In the genomic region with DNA sequence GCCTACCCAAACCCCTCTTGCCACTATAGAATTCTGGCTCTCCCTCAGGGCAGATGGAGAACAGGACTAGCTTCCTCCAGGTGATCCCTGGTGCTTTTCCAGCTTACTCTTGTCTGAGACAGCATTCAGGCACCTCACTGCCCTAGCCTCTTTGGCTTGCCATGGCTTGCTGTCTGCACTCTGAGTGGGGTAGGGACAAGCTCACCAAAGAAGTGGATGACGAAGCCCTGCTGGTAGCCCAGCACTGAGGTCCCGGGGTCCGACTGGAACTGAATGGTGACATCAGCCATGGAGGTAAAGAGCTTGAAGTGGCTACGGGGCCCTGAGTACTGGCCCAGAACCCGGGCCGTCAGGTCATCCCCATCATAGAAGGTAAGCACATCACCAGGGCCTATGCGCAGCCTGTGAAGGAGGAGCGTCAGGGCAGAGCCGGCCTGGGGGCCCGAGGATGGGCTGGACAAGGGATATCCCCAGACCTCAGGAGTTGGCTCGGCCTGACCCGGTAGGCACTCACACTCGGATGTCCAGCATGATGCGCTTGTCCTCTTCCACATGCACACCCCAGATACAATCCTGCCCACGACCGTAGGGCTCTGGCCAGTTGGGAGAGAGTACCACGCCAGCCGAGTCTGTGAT, we compare ENCODE assay signal across 25 cellular contexts. TPM values are rescaled to one million over a fixed set of nuclear protein-coding genes. Genes with fewer than 3 reads are reported as not detected.
A peak's percentile ranks its signal among the peaks of the same experiment; 100 is the strongest.
DNase-seq lines count a peak whose midpoint lies in the region; ATAC-seq, FAIRE-seq and TF ChIP-seq lines count a peak whose summit lies in the region.
"Had no signal": no experiment of that assay in that cellular context is flagged by ENCODE, and none has a peak within 500 bp of the region (broad histone marks: within the 10 kb centered on the region; RNA-seq: fewer than 3 reads in every experiment).

No MANE protein-coding gene starts in this region.

- H3K79me1 ChIP-seq in IMR-90 (ENCODE audit: low read depth in 1 of 2, low read length in 2 of 2), result no peaks in the 10 kb centered on the region
- H3K79me1 ChIP-seq in H1 (ENCODE audit: low read depth, low read length), result no peaks in the 10 kb centered on the region; the same call in 1 of the 2 replicates

- H3K36me3 Mint-ChIP-seq in activated CD4-positive, alpha-beta memory T cell treated with anti-CD3 and anti-CD28 coated beads, Interleukin-2, amount 10 ng/mL, durations not matched to agents 7 days and 5 days (ENCODE audit: low read depth), result no peaks in the 10 kb centered on the region
- H3K36me3 Mint-ChIP-seq in activated CD4-positive, alpha-beta T cell treated with anti-CD3 and anti-CD28 coated beads, Interleukin-2, amount 10 ng/mL, durations not matched to agents 7 days and 5 days (ENCODE audit: low read depth), result no peaks in the 10 kb centered on the region
- H3K36me3 Mint-ChIP-seq: CD4-positive, CD25-positive, alpha-beta regulatory T cell had no signal

- H3K9me3 Mint-ChIP-seq in activated CD4-positive, alpha-beta memory T cell treated with anti-CD3 and anti-CD28 coated beads, Interleukin-2, amount 10 ng/mL, durations not matched to agents 7 days and 5 days, result no peaks in the 10 kb centered on the region
- no peaks in the 10 kb centered on the region for H3K9me3 Mint-ChIP-seq in activated CD4-positive, alpha-beta T cell treated with anti-CD3 and anti-CD28 coated beads, Interleukin-2, amount 10 ng/mL, durations not matched to agents 7 days and 5 days
- H3K9me3 Mint-ChIP-seq: CD4-positive, CD25-positive, alpha-beta regulatory T cell had no signal

- H3K14ac ChIP-seq in IMR-90 (replicated peaks; ENCODE audit: low read depth, low read length), result no peak overlapping the region
- H3K14ac ChIP-seq in H1 (ENCODE audit: insufficient read length), result no peak overlapping the region

- dilution Hi-C loops in IMR-90 (cut with HindIII; ENCODE audit: low sequenced_read_pairs, unreplicated experiment), result no loop called here

- H3K4ac ChIP-seq in IMR-90 (ENCODE audit: low read depth, low read length) (no peak overlapping the region), H1 (replicated peaks; ENCODE audit: insufficient read length, low read depth, low read length) (no peak overlapping the region)

- no peak overlapping the region for H3K27ac ChIP-seq in IMR-90 (ENCODE audit: insufficient read depth, low read length)
- no peak overlapping the region for H3K27ac ChIP-seq in H1 (ENCODE audit: low read depth, low read length)
- H3K27ac ChIP-seq in osteoblast (ENCODE audit: low read depth, low read length), result no peak overlapping the region
- H3K27ac ChIP-seq: BLaER1 had no signal

- no peaks in the 10 kb centered on the region for H3K9me1 ChIP-seq in IMR-90 (ENCODE audit: insufficient read depth, low read length)

- H3K36me3 ChIP-seq in IMR-90 (ENCODE audit: control insufficient read depth, insufficient read depth, low read length) (no peaks in the 10 kb centered on the region), H1 (ENCODE audit: control insufficient read depth in 2 of 4, insufficient read depth in 4 of 4, low read length in 3 of 4) (no peaks in the 10 kb centered on the region), osteoblast (ENCODE audit: insufficient read depth, low read length) (no peaks in the 10 kb centered on the region)
- H3K36me3 ChIP-seq: BLaER1 had no signal

- H2BK120ac ChIP-seq in IMR-90 (ENCODE audit: low read depth, low read length) (no peak overlapping the region), H1 (replicated peaks; ENCODE audit: low read depth, low read length) (no peak overlapping the region)

- H3K4me1 Mint-ChIP-seq in activated CD4-positive, alpha-beta memory T cell treated with anti-CD3 and anti-CD28 coated beads, Interleukin-2, amount 10 ng/mL, durations not matched to agents 7 days and 5 days, result no peaks in the 10 kb centered on the region
- no peaks in the 10 kb centered on the region for H3K4me1 Mint-ChIP-seq in activated CD4-positive, alpha-beta T cell treated with anti-CD3 and anti-CD28 coated beads, Interleukin-2, amount 10 ng/mL, durations not matched to agents 7 days and 5 days
- H3K4me1 Mint-ChIP-seq: CD4-positive, CD25-positive, alpha-beta regulatory T cell had no signal

- H2BK12ac ChIP-seq in H1 (ENCODE audit: low read depth, low read length), result no peak overlapping the region

- H4K20me1 ChIP-seq in IMR-90 (ENCODE audit: insufficient read depth, low read length), result no peaks in the 10 kb centered on the region
- no peaks in the 10 kb centered on the region for H4K20me1 ChIP-seq in H1 (replicated peaks in 1 of 2; ENCODE audit: control insufficient read depth in 1 of 2, insufficient read depth in 2 of 2, low read length in 2 of 2)
- no peaks in the 10 kb centered on the region for H4K20me1 ChIP-seq in osteoblast (ENCODE audit: insufficient read depth, low read length)
- H4K20me1 ChIP-seq: BLaER1 had no signal

- intact Hi-C loops in IMR-90 (cut with micrococcal nuclease), result no loop called here

- TF ChIP-seq CTCF in IMR-90 (conservative IDR thresholded peaks at IDR 0.05; ENCODE audit: low read depth, low read length) (no peak), H1 (IDR thresholded peaks at IDR 0.05; ENCODE audit: control extremely low read depth in 1 of 3, insufficient read depth in 1 of 3, low read depth in 1 of 3, low read length in 3 of 3) (no peak), osteoblast (IDR thresholded peaks at IDR 0.05; ENCODE audit: extremely low read depth, low read depth, low read length) (no peak)

- H3K23me2 ChIP-seq in H1 (ENCODE audit: low read depth, low read length), result no peaks in the 10 kb centered on the region

- no peak overlapping the region for H2AK5ac ChIP-seq in IMR-90 (ENCODE audit: low read depth, low read length)
- no peak overlapping the region for H2AK5ac ChIP-seq in H1 (ENCODE audit: low read depth, low read length)

- no peak for TF ChIP-seq EP300 in H1 (IDR thresholded peaks at IDR 0.05; ENCODE audit: borderline replicate concordance in 1 of 2, low read depth in 2 of 2, low read length in 2 of 2)

- no peak overlapping the region for H3K4me3 Mint-ChIP-seq in activated CD4-positive, alpha-beta memory T cell treated with anti-CD3 and anti-CD28 coated beads, Interleukin-2, amount 10 ng/mL, durations not matched to agents 7 days and 5 days
- no peak overlapping the region for H3K4me3 Mint-ChIP-seq in activated CD4-positive, alpha-beta T cell treated with anti-CD3 and anti-CD28 coated beads, Interleukin-2, amount 10 ng/mL, durations not matched to agents 7 days and 5 days
- H3K4me3 Mint-ChIP-seq: CD4-positive, CD25-positive, alpha-beta regulatory T cell had no signal

- FAIRE-seq in H1 (lab: Jason Lieb, UNC), result no peak
- FAIRE-seq: HepG2 had no signal

- no peak overlapping the region for H3K18ac ChIP-seq in IMR-90 (ENCODE audit: low read depth, low read length)
- H3K18ac ChIP-seq in H1 (ENCODE audit: extremely low read depth, low read length), result no peak overlapping the region

- no peak for ATAC-seq in IMR-90 (ENCODE audit: low read depth)
- ATAC-seq: HepG2, PC-3, SK-N-SH treated with all-trans-retinoic acid at 6 μM for 48 hours had no signal

- H3K4me3 ChIP-seq in IMR-90 (ENCODE audit: insufficient read depth, low read depth, low read length), result no peak overlapping the region
- H3K4me3 ChIP-seq in H1 (ENCODE audit: extremely low read depth in 1 of 4, insufficient read depth in 2 of 4, low read depth in 3 of 4, low read length in 4 of 4), result no peak overlapping the region
- H3K4me3 ChIP-seq in osteoblast (ENCODE audit: insufficient read depth, low read length), result no peak overlapping the region
- H3K4me3 ChIP-seq: BLaER1 had no signal

- H3K9ac ChIP-seq in IMR-90 (ENCODE audit: low read depth, low read length), result no peak overlapping the region
- H3K9ac ChIP-seq in H1 (replicated peaks in 1 of 4; ENCODE audit: extremely low read depth in 1 of 4, low read depth in 3 of 4, low read length in 3 of 4), result no peak overlapping the region
- H3K9ac ChIP-seq: BLaER1 had no signal

- no peak overlapping the region for H2AFZ ChIP-seq in IMR-90 (replicated peaks; ENCODE audit: low read length, poor library complexity)
- H2AFZ ChIP-seq in H1 (ENCODE audit: low read length), result no peak overlapping the region
- no peak overlapping the region for H2AFZ ChIP-seq in osteoblast (ENCODE audit: low read length)

- H2AK9ac ChIP-seq in IMR-90 (replicated peaks; ENCODE audit: low read depth, low read length, poor library complexity), result peak overlapping the region; percentile 42

- H3K27ac Mint-ChIP-seq in activated CD4-positive, alpha-beta memory T cell treated with anti-CD3 and anti-CD28 coated beads, Interleukin-2, amount 10 ng/mL, durations not matched to agents 7 days and 5 days, result no peak overlapping the region
- H3K27ac Mint-ChIP-seq in activated CD4-positive, alpha-beta T cell treated with anti-CD3 and anti-CD28 coated beads, Interleukin-2, amount 10 ng/mL, durations not matched to agents 7 days and 5 days, result no peak overlapping the region
- H3K27ac Mint-ChIP-seq: CD4-positive, CD25-positive, alpha-beta regulatory T cell had no signal

- H3K79me2 ChIP-seq in H1 (ENCODE audit: control insufficient read depth in 1 of 2, insufficient read depth in 2 of 2, low read length in 2 of 2) (no peaks in the 10 kb centered on the region), osteoblast (ENCODE audit: insufficient read depth, low read length) (no peaks in the 10 kb centered on the region)

- BruUV-seq in IMR-90 (replicated peaks; lab: Mats Ljungman, UMichigan), result no TSS peak

- H3K27me3 ChIP-seq in IMR-90 (ENCODE audit: control insufficient read depth, insufficient read depth, low read length), result no peaks in the 10 kb centered on the region; the same call in 1 of the 2 replicates
- H3K27me3 ChIP-seq in H1 (replicated peaks in 1 of 4; ENCODE audit: control insufficient read depth in 3 of 4, extremely low read depth in 1 of 4, insufficient read depth in 3 of 4, low read length in 3 of 4), result no peaks in the 10 kb centered on the region; a peak in 1 of 7 replicates
- H3K27me3 ChIP-seq in osteoblast (ENCODE audit: insufficient read depth, low read length), result peaks cover 23% of the 10 kb centered on the region
- H3K27me3 ChIP-seq: BLaER1 had no signal

- H3K56ac ChIP-seq in IMR-90 (ENCODE audit: extremely low read depth, insufficient read depth, low read length), result no peak overlapping the region
- no peak overlapping the region for H3K56ac ChIP-seq in H1 (replicated peaks; ENCODE audit: insufficient read length, low read depth, low read length)

- in situ Hi-C loops in IMR-90 (cut with MboI; ENCODE audit: low sequenced_read_pairs), result no loop called here

- no peak overlapping the region for H4K8ac ChIP-seq in IMR-90 (ENCODE audit: low read depth in 2 of 2, low read length in 2 of 2)
- peak overlapping the region; percentile 29; the same call in 1 of the 2 replicates for H4K8ac ChIP-seq in H1 (ENCODE audit: extremely low read depth, insufficient read depth, low read length)

- peaks cover 13% of the 10 kb centered on the region for H3K27me3 Mint-ChIP-seq in activated CD4-positive, alpha-beta memory T cell treated with anti-CD3 and anti-CD28 coated beads, Interleukin-2, amount 10 ng/mL, durations not matched to agents 7 days and 5 days
- H3K27me3 Mint-ChIP-seq in activated CD4-positive, alpha-beta T cell treated with anti-CD3 and anti-CD28 coated beads, Interleukin-2, amount 10 ng/mL, durations not matched to agents 7 days and 5 days, result peaks cover 10% of the 10 kb centered on the region

- no peak for TF ChIP-seq RAD21 in IMR-90 (IDR thresholded peaks at IDR 0.05; ENCODE audit: low read length)
- no peak for TF ChIP-seq RAD21 in H1 (IDR thresholded peaks at IDR 0.05 in 1 of 2, conservative IDR thresholded peaks at IDR 0.05 in 1 of 2; ENCODE audit: low read depth in 2 of 2, low read length in 2 of 2)

- POLR2A ChIA-PET in IMR-90 (lab: Charles Lee; ENCODE audit: unreplicated experiment) (interaction anchor here (0.7 kb wide), 1 partner anchor 42 kb away, joined by 3 read pairs; no protein-coding TSS in a partner anchor), H1 (lab: Charles Lee; ENCODE audit: partially characterized antibody) (interaction anchor here (1.6 to 1.9 kb wide), 2 partner anchors 11 to 158 kb away, joined by 4 to 6 read pairs; no protein-coding TSS in a partner anchor)
- POLR2A ChIA-PET in activated CD4-positive, alpha-beta memory T cell treated with anti-CD3 and anti-CD28 coated beads, Interleukin-2, amount 10 ng/mL, durations not matched to agents 7 days and 5 days (lab: Charles Lee), result no interaction called here
- POLR2A ChIA-PET in activated CD4-positive, alpha-beta T cell treated with anti-CD3 and anti-CD28 coated beads, Interleukin-2, amount 10 ng/mL, durations not matched to agents 7 days and 5 days (lab: Charles Lee), result no interaction called here

- CTCF ChIA-PET in IMR-90 (lab: Yijun Ruan, JAX) (no interaction called here), H1 (lab: Charles Lee; ENCODE audit: partially characterized antibody) (interaction anchor here (0.6 to 15.6 kb wide), 6 partner anchors 9 to 156 kb away, joined by 3 to 548 read pairs (median 4); no protein-coding TSS in a partner anchor)
- CTCF ChIA-PET in activated CD4-positive, alpha-beta memory T cell treated with anti-CD3 and anti-CD28 coated beads, Interleukin-2, amount 10 ng/mL, durations not matched to agents 7 days and 5 days (lab: Charles Lee), result interaction anchor here (1.0 to 1.9 kb wide), 3 partner anchors 158 to 232 kb away, joined by 3 to 7 read pairs (median 3); a partner anchor contains a TSS
- CTCF ChIA-PET in activated CD4-positive, alpha-beta T cell treated with anti-CD3 and anti-CD28 coated beads, Interleukin-2, amount 10 ng/mL, durations not matched to agents 7 days and 5 days (lab: Charles Lee), result interaction anchor here (2.0 kb wide), 1 partner anchor 232 kb away, joined by 8 read pairs; no protein-coding TSS in a partner anchor

- no peak for TF ChIP-seq POLR2A in IMR-90 (IDR thresholded peaks at IDR 0.05; ENCODE audit: low read depth, low read length)
- TF ChIP-seq POLR2A in H1 (IDR thresholded peaks at IDR 0.05; ENCODE audit: control extremely low read depth in 1 of 2, low read depth in 2 of 2, low read length in 2 of 2), result no peak

- H3K4me2 ChIP-seq in IMR-90 (ENCODE audit: low read depth, low read length) (no peak overlapping the region), H1 (ENCODE audit: insufficient read depth in 1 of 2, low read depth in 2 of 2, low read length in 2 of 2) (no peak overlapping the region), osteoblast (ENCODE audit: insufficient read depth, low read length) (no peak overlapping the region)
- H3K4me2 ChIP-seq: BLaER1 had no signal

- H2BK15ac ChIP-seq in IMR-90 (ENCODE audit: low read depth, low read length), result no peak overlapping the region
- H2BK15ac ChIP-seq in H1 (ENCODE audit: low read length), result no peak overlapping the region

- H4K5ac ChIP-seq in IMR-90 (ENCODE audit: low read depth, low read length), result no peak overlapping the region
- no peak overlapping the region for H4K5ac ChIP-seq in H1 (ENCODE audit: insufficient read length, low read depth, low read length)

- H3K23ac ChIP-seq in IMR-90 (ENCODE audit: low read depth, low read length) (no peak overlapping the region), H1 (ENCODE audit: insufficient read length) (no peak overlapping the region)

- DNase-seq in 8988T, result peak; percentile 20
- DNase-seq in IMR-90, result no peak
- no peak for DNase-seq in H1 (ENCODE audit: low read depth in 1 of 2, low spot score in 2 of 2)
- DNase-seq in osteoblast (ENCODE audit: insufficient read length, low spot score, missing footprints), result peak; percentile 27
- no peak for DNase-seq in activated CD4-positive, alpha-beta memory T cell treated with anti-CD3 and anti-CD28 coated beads, Interleukin-2, amount 10 ng/mL, durations not matched to agents 7 days and 5 days
- no peak for DNase-seq in NCI-H1105 treated with DMSO at 0.1 percent for 48 hours (lab: John Stamatoyannopoulos, UW)
- DNase-seq in activated CD4-positive, alpha-beta T cell treated with anti-CD3 and anti-CD28 coated beads, Interleukin-2, amount 10 ng/mL, durations not matched to agents 7 days and 5 days, result no peak
- DNase-seq in activated effector memory CD4-positive, alpha-beta T cell treated with Interleukin-2 at 50 U/mL for 16 hours, result no peak
- DNase-seq: CD4-positive, CD25-positive, alpha-beta regulatory T cell; DMS153; DND-41; KBM-7; NCI-H2029; NCI-H446; NCI-H524 treated with DMSO at 0.1 percent for 48 hours; NCI-H82; NK-92 treated with Interleukin-12 subunit alpha and Interleukin-12 subunit beta, amount 100 ng/mL, for 24 hours; PC-3 had no signal

- H3K4me1 ChIP-seq in IMR-90 (ENCODE audit: control insufficient read depth, insufficient read depth, low read length) (no peaks in the 10 kb centered on the region), H1 (replicated peaks in 1 of 4; ENCODE audit: control insufficient read depth in 3 of 4, insufficient read depth in 4 of 4, low read length in 3 of 4) (peaks cover 0 to 9% (median 5%) of the 10 kb centered on the region in 4 experiments; a peak in 3 of 7 replicates), osteoblast (ENCODE audit: insufficient read depth, low read length) (no peaks in the 10 kb centered on the region)
- H3K4me1 ChIP-seq: BLaER1 had no signal

- H2BK20ac ChIP-seq in IMR-90 (ENCODE audit: low read depth, low read length) (no peak overlapping the region), H1 (ENCODE audit: low read length) (no peak overlapping the region)

- H4K91ac ChIP-seq in IMR-90 (ENCODE audit: insufficient read depth, low read depth, low read length) (no peak overlapping the region), H1 (replicated peaks; ENCODE audit: insufficient read length, low read length) (no peak overlapping the region)

- H2BK5ac ChIP-seq in IMR-90 (ENCODE audit: low read depth, low read length, poor library complexity, severe bottlenecking) (no peak overlapping the region), H1 (ENCODE audit: low read depth, low read length) (no peak overlapping the region)

- 83% methylated on average over 8 of the region's 18 CpGs; no CpG with 5 or more reads in 1 of the 2 experiments for WGBS in IMR-90 (ENCODE audit: extremely low coverage in 2 of 2, insufficient read length in 1 of 2), 2 experiments
- WGBS in H1 (ENCODE audit: extremely low coverage in 1 of 2, insufficient coverage in 1 of 2, insufficient read length in 1 of 2, insufficient replicate concordance in 2 of 2, low coverage in 1 of 2, low lambda C conversion rate in 2 of 2, missing lambda C conversion rate in 1 of 2), 2 experiments, result 93% methylated on average over 18 of the region's 18 CpGs; no CpG with 5 or more reads in 1 of the 2 experiments

- H3K9me3 ChIP-seq in IMR-90 (ENCODE audit: control insufficient read depth, insufficient read depth, low read length) (no peaks in the 10 kb centered on the region), H1 (ENCODE audit: insufficient read depth in 2 of 2, low read depth in 1 of 2, low read length in 1 of 2) (no peaks in the 10 kb centered on the region), osteoblast (ENCODE audit: low read depth, low read length) (no peaks in the 10 kb centered on the region)
- H3K9me3 ChIP-seq: BLaER1 had no signal

RNA-seq across cellular contexts. Expression of a gene that starts 7.6 kb away (rescaled TPM):
- total RNA-seq in IMR-90 (2012; rRNA removed) (25.6 and 26.7 TPM in 2 replicates), osteoblast (20.3 and 26.8 TPM in 2 replicates)
- polyA plus RNA-seq in IMR-90 (2012; rRNA removed) (24.4 and 28.9 TPM in 2 replicates), H1 (2011; rRNA removed) (38.8 and 74.8 TPM in 2 replicates)
- polyA plus RNA-seq in IMR-90 (2012; cell fraction: cytosol; rRNA removed), result 27.1 and 31.6 TPM in 2 replicates
- polyA plus RNA-seq in IMR-90 (2012; cell fraction: nucleus; rRNA removed; ENCODE audit: low replicate concordance), result 46.7 and 79.8 TPM in 2 replicates
- 57.7 and 65.7 TPM in 2 replicates for total RNA-seq in H1 (2021; fragmentation: NEBNext Ultra II Directional; extraction: Animal tissue kit (Norgen Biotek cat#: 25700))
- 35.5 TPM for polyA plus RNA-seq in H1 (2011; cell fraction: cytosol; rRNA removed)
- 143 TPM for polyA plus RNA-seq in H1 (2011; cell fraction: nucleus; rRNA removed)
- 54.3 to 66.0 TPM (median 57.0 TPM) in 4 replicates for polyA plus RNA-seq in H1 (2012, experiment 1 of 2)
- polyA plus RNA-seq in H1 (2012, experiment 2 of 2), result 18.9 TPM
- 30.5 TPM for polyA plus RNA-seq in H1 (2013, experiment 1 of 2)
- 27.9 TPM for polyA plus RNA-seq in H1 (2013, experiment 2 of 2)
- polyA minus RNA-seq in H1 (2011; rRNA and poly(A)+ RNA removed), result 52.7 and 53.4 TPM in 2 replicates
- polyA minus RNA-seq in H1 (2011; cell fraction: cytosol; rRNA and poly(A)+ RNA removed), result 41.7 TPM
- polyA minus RNA-seq in H1 (2011; cell fraction: nucleus; rRNA and poly(A)+ RNA removed), result 69.0 TPM
- total RNA-seq in activated CD4-positive, alpha-beta memory T cell treated with anti-CD3 and anti-CD28 coated beads, Interleukin-2, amount 10 ng/mL, durations not matched to agents 7 days and 5 days, result 10 to 100 TPM; 75.6 to 78.8 TPM
- total RNA-seq in activated CD4-positive, alpha-beta T cell treated with anti-CD3 and anti-CD28 coated beads, Interleukin-2, amount 10 ng/mL, durations not matched to agents 7 days and 5 days, result 10 to 100 TPM; 72.3 to 78.1 TPM

RNA-seq across cellular contexts. Expression of a gene that starts 46.9 kb away (rescaled TPM):
- total RNA-seq in IMR-90 (2012; rRNA removed) (not detected in 2 replicates), osteoblast (not detected in 2 replicates)
- polyA plus RNA-seq in IMR-90 (2012; rRNA removed) (not detected in 2 replicates), H1 (2011; rRNA removed) (8.5 and 16.1 TPM in 2 replicates)
- not detected in 2 replicates for polyA plus RNA-seq in IMR-90 (2012; cell fraction: cytosol; rRNA removed)
- polyA plus RNA-seq in IMR-90 (2012; cell fraction: nucleus; rRNA removed; ENCODE audit: low replicate concordance), result not detected in 2 replicates
- total RNA-seq in H1 (2021; fragmentation: NEBNext Ultra II Directional; extraction: Animal tissue kit (Norgen Biotek cat#: 25700)), result 6.9 and 7.8 TPM in 2 replicates
- 4.8 TPM for polyA plus RNA-seq in H1 (2011; cell fraction: cytosol; rRNA removed)
- 18.6 TPM for polyA plus RNA-seq in H1 (2011; cell fraction: nucleus; rRNA removed)
- 10.7 to 21.5 TPM (median 18.7 TPM) in 4 replicates for polyA plus RNA-seq in H1 (2012, experiment 1 of 2)
- 19.3 TPM for polyA plus RNA-seq in H1 (2012, experiment 2 of 2)
- polyA plus RNA-seq in H1 (2013, experiment 1 of 2), result 11.1 TPM
- 10.2 TPM for polyA plus RNA-seq in H1 (2013, experiment 2 of 2)
- 5.6 and 13.9 TPM in 2 replicates for polyA minus RNA-seq in H1 (2011; rRNA and poly(A)+ RNA removed)
- polyA minus RNA-seq in H1 (2011; cell fraction: cytosol; rRNA and poly(A)+ RNA removed), result 5.6 TPM
- polyA minus RNA-seq in H1 (2011; cell fraction: nucleus; rRNA and poly(A)+ RNA removed), result 7.6 TPM
- not detected for total RNA-seq in activated CD4-positive, alpha-beta memory T cell treated with anti-CD3 and anti-CD28 coated beads, Interleukin-2, amount 10 ng/mL, durations not matched to agents 7 days and 5 days
- total RNA-seq in activated CD4-positive, alpha-beta T cell treated with anti-CD3 and anti-CD28 coated beads, Interleukin-2, amount 10 ng/mL, durations not matched to agents 7 days and 5 days, result not detected
- total RNA-seq: H4, HepG2, HT1080, LHCN-M2, MCF 10A, PC-3 had no signal
- polyA plus RNA-seq: HepG2 had no signal

RNA-seq across cellular contexts. Expression of a gene that starts 56.1 kb away (rescaled TPM):
- total RNA-seq in IMR-90 (2012; rRNA removed), result 2.7 and 2.8 TPM in 2 replicates
- polyA plus RNA-seq in IMR-90 (2012; rRNA removed), result 3.9 and 4.1 TPM in 2 replicates
- 3.7 and 5.3 TPM in 2 replicates for polyA plus RNA-seq in IMR-90 (2012; cell fraction: cytosol; rRNA removed)
- 3.0 and 3.2 TPM in 2 replicates for polyA plus RNA-seq in IMR-90 (2012; cell fraction: nucleus; rRNA removed; ENCODE audit: low replicate concordance)
- total RNA-seq in H1 (2021; fragmentation: NEBNext Ultra II Directional; extraction: Animal tissue kit (Norgen Biotek cat#: 25700)), result 22.1 and 23.7 TPM in 2 replicates
- polyA plus RNA-seq in H1 (2011; rRNA removed), result 30.0 and 33.9 TPM in 2 replicates
- polyA plus RNA-seq in H1 (2011; cell fraction: cytosol; rRNA removed), result 31.3 TPM
- polyA plus RNA-seq in H1 (2011; cell fraction: nucleus; rRNA removed), result 26.4 TPM
- 9.0 to 18.0 TPM (median 17.3 TPM) in 4 replicates for polyA plus RNA-seq in H1 (2012, experiment 1 of 2)
- polyA plus RNA-seq in H1 (2012, experiment 2 of 2), result 21.1 TPM
- polyA plus RNA-seq in H1 (2013, experiment 1 of 2), result 29.1 TPM
- 30.8 TPM for polyA plus RNA-seq in H1 (2013, experiment 2 of 2)
- polyA minus RNA-seq in H1 (2011; rRNA and poly(A)+ RNA removed), result 18.9 and 19.8 TPM in 2 replicates
- polyA minus RNA-seq in H1 (2011; cell fraction: cytosol; rRNA and poly(A)+ RNA removed), result 12.2 TPM
- polyA minus RNA-seq in H1 (2011; cell fraction: nucleus; rRNA and poly(A)+ RNA removed), result 14.2 TPM
- total RNA-seq in osteoblast, result 4.7 and 6.2 TPM in 2 replicates
- total RNA-seq in activated CD4-positive, alpha-beta memory T cell treated with anti-CD3 and anti-CD28 coated beads, Interleukin-2, amount 10 ng/mL, durations not matched to agents 7 days and 5 days, result 10 to 100 TPM; 25.2 to 25.7 TPM
- total RNA-seq in activated CD4-positive, alpha-beta T cell treated with anti-CD3 and anti-CD28 coated beads, Interleukin-2, amount 10 ng/mL, durations not matched to agents 7 days and 5 days, result 10 to 100 TPM; 26.8 to 27.8 TPM

Comparison
In these comparisons a context has a peak if more than half of its experiments do, and no peak if none do; other contexts are left out.
1. DNase-seq: peak in 8988T (single experiment) and osteoblast (single experiment); none in IMR-90 (single experiment), H1 (0 of 2), activated CD4-positive, alpha-beta memory T cell treated with anti-CD3 and anti-CD28 coated beads, Interleukin-2, amount 10 ng/mL, durations not matched to agents 7 days and 5 days (single experiment), NCI-H1105 treated with DMSO at 0.1 percent for 48 hours (single experiment), activated CD4-positive, alpha-beta T cell treated with anti-CD3 and anti-CD28 coated beads, Interleukin-2, amount 10 ng/mL, durations not matched to agents 7 days and 5 days (single experiment) and activated effector memory CD4-positive, alpha-beta T cell treated with Interleukin-2 at 50 U/mL for 16 hours (single experiment).
2. POLR2A ChIA-PET loops: an anchor here in IMR-90 (0.7 kb wide) and H1 (1.6 to 1.9 kb wide); none called in activated CD4-positive, alpha-beta memory T cell treated with anti-CD3 and anti-CD28 coated beads, Interleukin-2, amount 10 ng/mL, durations not matched to agents 7 days and 5 days and activated CD4-positive, alpha-beta T cell treated with anti-CD3 and anti-CD28 coated beads, Interleukin-2, amount 10 ng/mL, durations not matched to agents 7 days and 5 days.